27 cellular contexts compared by ENCODE assay signal in genomic region chr4:141019772-141020171, GRCh38.
DNase-seq lines count a peak whose midpoint lies in the region; ATAC-seq and TF ChIP-seq lines count a peak whose summit lies in the region.
"Had no signal": no experiment of that assay in that cellular context is flagged by ENCODE, and none has a peak within 500 bp of the region (broad histone marks: within the 10 kb centered on the region; RNA-seq: fewer than 3 reads in every experiment).

No MANE protein-coding gene starts in this region.

- H3K4me1 Mint-ChIP-seq in brain: peaks cover 38% of the 10 kb centered on the region
- H3K4me1 Mint-ChIP-seq in nephron: peaks cover 46% of the 10 kb centered on the region
- H3K4me1 Mint-ChIP-seq: B cell had no signal

- H3K27me3 ChIP-seq in transverse colon (no peaks in the 10 kb centered on the region), upper lobe of right lung (no peaks in the 10 kb centered on the region)

- H3K4me3 ChIP-seq in transverse colon: no peak overlapping the region
- no peak overlapping the region for H3K4me3 ChIP-seq in upper lobe of right lung
- H3K4me3 ChIP-seq: HAP-1 had no signal

- intact Hi-C loops in transverse colon (cut with DNase I; ENCODE audit: low total_unique reads) (no loop called here), upper lobe of right lung (cut with DNase I) (no loop called here)

- TF ChIP-seq EP300 in transverse colon (IDR thresholded peaks at IDR 0.05; ENCODE audit: low read depth): no peak

- H3K4me3 Mint-ChIP-seq in brain (no peak overlapping the region), nephron (no peak overlapping the region)
- H3K4me3 Mint-ChIP-seq: B cell; CD8-positive, alpha-beta T cell had no signal

- H3K27ac Mint-ChIP-seq in brain (peak overlapping the region in 3 of 5 experiments; percentile 5 to 83 (median 26)), nephron (peak overlapping the region in 2 of 3 experiments; percentile 58 to 98)
- H3K27ac Mint-ChIP-seq: B cell; CD8-positive, alpha-beta T cell had no signal

- peaks cover 0 to 19% (median 5%) of the 10 kb centered on the region in 4 donors for H3K4me1 ChIP-seq in transverse colon
- no peaks in the 10 kb centered on the region for H3K4me1 ChIP-seq in upper lobe of right lung
- H3K4me1 ChIP-seq: Caco-2 had no signal

- TF ChIP-seq CTCF in brain (conservative IDR thresholded peaks at IDR 0.05): no peak
- TF ChIP-seq CTCF in nephron (IDR thresholded peaks at IDR 0.05; ENCODE audit: unreplicated experiment in 3 of 3): no peak
- no peak for TF ChIP-seq CTCF in transverse colon (IDR thresholded peaks at IDR 0.05)
- no peak for TF ChIP-seq CTCF in upper lobe of right lung (IDR thresholded peaks at IDR 0.05)

- H3K27me3 Mint-ChIP-seq in brain (no peaks in the 10 kb centered on the region), nephron (ENCODE audit: low read depth) (no peaks in the 10 kb centered on the region)

- ATAC-seq in HG02759 (IDR thresholded peaks at IDR 0.05; ENCODE audit: unreplicated experiment): no peak
- no peak for ATAC-seq in upper lobe of right lung
- ATAC-seq: CD8-positive, alpha-beta T cell; PC-3 had no signal

- DNase-seq in NCI-H82 (lab: John Stamatoyannopoulos, UW) (peak; percentile 4), NCI-H82 treated with DMSO at 0.1 percent for 48 hours (lab: John Stamatoyannopoulos, UW; ENCODE audit: unreplicated experiment) (no peak), transverse colon (no peak), HCEC 1CT (no peak), upper lobe of right lung (no peak)
- DNase-seq: Caco-2; CD8-positive, alpha-beta T cell; DMS 273 treated with DMSO at 0.1 percent for 48 hours; DMS79 treated with DMSO at 0.1 percent for 48 hours; GF-D8; GOT3; KBM-7; MV-4-11; NCI-H1105 treated with DMSO at 0.1 percent for 48 hours; NCI-H146; NCI-H1930; NCI-H2107; NCI-H748 treated with DMSO at 0.1 percent for 48 hours; NK-92 treated with Interleukin-12 subunit alpha and Interleukin-12 subunit beta, amount 100 ng/mL, for 24 hours; PC-3 had no signal

- H3K9me3 Mint-ChIP-seq in brain: no peaks in the 10 kb centered on the region
- no peaks in the 10 kb centered on the region for H3K9me3 Mint-ChIP-seq in nephron
- H3K9me3 Mint-ChIP-seq: CD8-positive, alpha-beta T cell had no signal

- peak overlapping the region in 3 of 4 donors; percentile 42 to 67 (median 55) for H3K27ac ChIP-seq in transverse colon
- H3K27ac ChIP-seq in upper lobe of right lung: no peak overlapping the region
- H3K27ac ChIP-seq: 22Rv1, C4-2B had no signal

- H3K36me3 Mint-ChIP-seq in brain (peaks cover 7% of the 10 kb centered on the region), nephron (ENCODE audit: low read depth) (no peaks in the 10 kb centered on the region)
- H3K36me3 Mint-ChIP-seq: CD8-positive, alpha-beta T cell had no signal

- in situ Hi-C loops in transverse colon (cut with MboI; ENCODE audit: low pct_ligation_motif_present in 1 of 4, low pct_unique_long_range_greater_than_20kb in 1 of 4, low sequenced_read_pairs in 3 of 4): no loop called here

- H3K36me3 ChIP-seq in transverse colon (no peaks in the 10 kb centered on the region), upper lobe of right lung (no peaks in the 10 kb centered on the region)
- H3K36me3 ChIP-seq: HAP-1 had no signal

- TF ChIP-seq POLR2A in transverse colon (IDR thresholded peaks at IDR 0.05): no peak

- WGBS in transverse colon (ENCODE audit: low coverage in 1 of 2), 2 donors: 59 to 63% methylated on average over 4 of the region's 4 CpGs

- H3K9me3 ChIP-seq in transverse colon: no peaks in the 10 kb centered on the region
- H3K9me3 ChIP-seq in upper lobe of right lung: no peaks in the 10 kb centered on the region
- H3K9me3 ChIP-seq: Caco-2, HAP-1 had no signal
